32 cellular contexts compared by ENCODE assay signal in the genomic region with DNA sequence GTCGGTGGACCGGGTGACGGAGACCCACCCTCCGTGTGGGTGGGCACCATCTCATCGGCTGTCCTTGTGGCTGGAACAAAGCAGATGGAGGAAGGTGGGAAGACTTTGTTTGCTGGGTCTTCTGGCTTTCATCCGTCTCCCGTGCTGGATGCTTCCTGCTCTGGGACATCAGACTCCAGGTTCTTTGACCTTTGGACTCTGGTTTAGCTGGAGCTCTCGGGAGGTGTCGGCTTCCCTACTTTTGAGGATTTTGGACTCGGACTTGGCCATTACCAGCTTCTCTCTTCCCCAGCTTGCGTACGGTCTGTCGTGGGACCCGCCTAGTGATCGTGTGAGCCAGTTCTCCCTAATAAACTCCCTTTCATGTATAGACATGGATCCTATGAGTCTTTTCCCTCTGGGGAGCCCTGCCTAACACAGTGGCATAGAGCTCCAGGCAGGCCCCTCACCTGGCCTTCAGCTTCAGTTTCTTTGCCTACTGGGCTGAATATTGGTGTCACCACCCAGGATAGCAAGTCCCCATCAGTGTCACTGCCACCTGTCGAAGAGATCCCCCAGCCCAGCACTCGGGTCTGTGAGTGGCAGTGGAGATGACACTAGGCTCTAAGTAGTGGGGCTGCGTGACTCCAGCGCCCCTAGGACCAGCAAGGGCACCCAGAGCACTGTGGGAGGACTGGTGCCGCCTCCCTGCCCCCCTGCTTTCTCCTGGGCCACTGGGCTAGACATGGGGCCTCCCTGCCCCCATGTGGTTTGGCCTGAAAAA.
DNase-seq lines count a peak whose midpoint lies in the region; ATAC-seq, FAIRE-seq and TF ChIP-seq lines count a peak whose summit lies in the region.
"Had no signal": no experiment of that assay in that cellular context is flagged by ENCODE, and none has a peak within 500 bp of the region (broad histone marks: within the 10 kb centered on the region; RNA-seq: fewer than 3 reads in every experiment).

No MANE protein-coding gene starts in this region.

- no peak overlapping the region for H3K4me3 ChIP-seq in SU-DHL-6 (ENCODE audit: insufficient read depth, low read length, poor library complexity, severe bottlenecking)
- H3K4me3 ChIP-seq in small intestine (ENCODE audit: low read depth in 1 of 2, low read length in 2 of 2), result no peak overlapping the region
- H3K4me3 ChIP-seq: HAP-1, heart left ventricle, psoas muscle, suprapubic skin, upper lobe of right lung had no signal

- H3K9me2 ChIP-seq in SU-DHL-6 (replicated peaks; ENCODE audit: insufficient read depth, low read length), result no peaks in the 10 kb centered on the region

- H3K9me3 ChIP-seq in SU-DHL-6 (ENCODE audit: insufficient read depth, low read length), result no peaks in the 10 kb centered on the region
- no peaks in the 10 kb centered on the region for H3K9me3 ChIP-seq in small intestine (ENCODE audit: control insufficient read depth, low read depth)
- H3K9me3 ChIP-seq: HAP-1, neutrophil, psoas muscle, suprapubic skin, upper lobe of right lung had no signal

- peak overlapping the region; percentile 99 for H3K27ac ChIP-seq in SU-DHL-6 (ENCODE audit: low read depth, low read length)
- no peak overlapping the region for H3K27ac ChIP-seq in small intestine (ENCODE audit: low read depth in 1 of 2, low read length in 1 of 2)
- H3K27ac ChIP-seq: C4-2B, heart left ventricle, neutrophil, psoas muscle, suprapubic skin, upper lobe of right lung had no signal

- H3K79me2 ChIP-seq in SU-DHL-6 (ENCODE audit: insufficient read depth, low read length), result no peaks in the 10 kb centered on the region

- intact Hi-C loops in left colon (cut with DNase I, micrococcal nuclease), result no loop called here

- H4K20me1 ChIP-seq in SU-DHL-6 (ENCODE audit: low read depth, low read length), result no peaks in the 10 kb centered on the region

- peak; percentile 82 for ATAC-seq in left colon
- no peak for ATAC-seq in GM18870 (IDR thresholded peaks at IDR 0.05; ENCODE audit: unreplicated experiment)
- ATAC-seq: activated CD8-positive, alpha-beta memory T cell treated with anti-CD3 and anti-CD28 coated beads, Interleukin-2, amount 10 ng/mL, durations not matched to agents 7 days and 5 days; activated T-cell treated with anti-CD3 and anti-CD28 coated beads, Interleukin-2, amount 50 U/mL, for 4 hours; effector memory CD8-positive, alpha-beta T cell; heart left ventricle; upper lobe of right lung; WTC11 had no signal

- 34 to 68% (median 46%) methylated on average over 20 of the region's 20 CpGs for WGBS in small intestine, 3 donors

- H2AFZ ChIP-seq in SU-DHL-6 (ENCODE audit: low read depth, low read length, severe bottlenecking), result no peak overlapping the region

- in situ Hi-C loops in G401 (cut with HindIII; ENCODE audit: low sequenced_read_pairs), result no loop called here

- peak; percentile 32 for TF ChIP-seq CTCF in SU-DHL-6 (IDR thresholded peaks at IDR 0.05; ENCODE audit: insufficient read depth, low read length, poor library complexity, severe bottlenecking)

- peak overlapping the region; percentile 50 for H3K4me2 ChIP-seq in SU-DHL-6 (ENCODE audit: low read depth, low read length, poor library complexity, severe bottlenecking)

- H3K36me3 ChIP-seq in SU-DHL-6 (ENCODE audit: low read length) (no peaks in the 10 kb centered on the region), small intestine (ENCODE audit: control insufficient read depth in 2 of 2, insufficient read depth in 2 of 2, low read length in 2 of 2) (no peaks in the 10 kb centered on the region)
- H3K36me3 ChIP-seq: HAP-1, heart left ventricle, neutrophil, suprapubic skin, upper lobe of right lung had no signal

- no peak for FAIRE-seq in small intestine (lab: Jason Lieb, UNC)

- peak overlapping the region; percentile 87 for H3K9ac ChIP-seq in SU-DHL-6 (ENCODE audit: low read length)

- DNase-seq in HuH-7 (ENCODE audit: low spot score), result peak; percentile 58
- DNase-seq in left colon, result no peak
- DNase-seq in small intestine, result peak; percentile 86
- DNase-seq in G401 (ENCODE audit: low spot score), result no peak
- DNase-seq in NCI-H345 treated with DMSO at 0.1 percent for 48 hours (lab: John Stamatoyannopoulos, UW; ENCODE audit: unreplicated experiment), result no peak
- DNase-seq: activated CD8-positive, alpha-beta memory T cell treated with anti-CD3 and anti-CD28 coated beads, Interleukin-2, amount 10 ng/mL, durations not matched to agents 7 days and 5 days; activated gamma-delta T cell; activated naive CD8-positive, alpha-beta T cell treated with anti-CD3 and anti-CD28 coated beads for 36 hours; activated T-cell treated with anti-CD3 and anti-CD28 coated beads, Interleukin-2, amount 50 U/mL, for 4 hours; anterior cingulate cortex; COR-L47; DMS79; effector memory CD8-positive, alpha-beta T cell; erythroblast; GDM1; mesendoderm; NCI-H1092 treated with DMSO at 0.1 percent for 48 hours; NCI-H187 treated with DMSO at 0.1 percent for 48 hours; NCI-H2171; NCI-H510A treated with DMSO at 0.1 percent for 48 hours; stimulated activated naive CD4-positive, alpha-beta T cell treated with Interleukin-2 at 50 U/mL for 16 hours; T-helper 1 cell; upper lobe of right lung had no signal

- H3F3A ChIP-seq in SU-DHL-6 (ENCODE audit: insufficient read depth), result peaks cover 39% of the 10 kb centered on the region

- H3K27me3 ChIP-seq in SU-DHL-6 (ENCODE audit: low read length) (no peaks in the 10 kb centered on the region), small intestine (ENCODE audit: control insufficient read depth in 2 of 2, insufficient read depth in 2 of 2, low read length in 2 of 2) (no peaks in the 10 kb centered on the region)
- H3K27me3 ChIP-seq: heart left ventricle, neutrophil, suprapubic skin, upper lobe of right lung had no signal

- peaks cover 0 to 4% of the 10 kb centered on the region in 2 donors for H3K4me1 ChIP-seq in small intestine (ENCODE audit: control insufficient read depth in 2 of 2, insufficient read depth in 1 of 2, low read depth in 1 of 2, low read length in 1 of 2)
- H3K4me1 ChIP-seq: HAP-1, heart left ventricle, psoas muscle, suprapubic skin, upper lobe of right lung had no signal

Comparison
In these comparisons a context has a peak if more than half of its experiments do, and no peak if none do; other contexts are left out.
1. DNase-seq: peak in HuH-7 (single experiment) and small intestine (single experiment); none in left colon (0 of 2), G401 (single experiment) and NCI-H345 treated with DMSO at 0.1 percent for 48 hours (single experiment).